In the genomic region with DNA sequence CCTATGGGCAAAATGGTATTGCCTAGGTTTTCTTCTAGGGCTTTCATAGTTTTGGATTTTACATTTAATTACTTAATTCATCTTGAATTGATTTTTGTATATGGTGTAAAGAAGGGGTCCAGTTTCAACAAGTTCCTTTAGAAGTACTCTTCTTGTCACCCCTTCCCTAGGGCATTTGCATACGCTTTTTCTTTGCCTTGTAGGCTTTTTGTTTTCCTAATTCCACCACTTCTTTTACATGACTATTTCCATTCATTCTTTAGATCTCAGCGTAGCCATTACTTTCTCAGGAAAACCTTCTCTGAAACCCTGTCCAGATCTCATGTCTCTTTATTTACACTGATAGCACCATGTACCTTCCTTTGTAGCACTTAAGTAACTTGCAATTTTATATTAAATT, we compare ENCODE assay signal across 21 cellular contexts.
"Had no signal": no experiment of that assay in that cellular context is flagged by ENCODE, and none has a peak within 500 bp of the region (broad histone marks: within the 10 kb centered on the region; RNA-seq: fewer than 3 reads in every experiment).

No MANE protein-coding gene starts in this region.

- H3K27ac ChIP-seq: colonic mucosa, epithelial cell of prostate, esophagus squamous epithelium, gastrocnemius medialis, heart right ventricle, left lung, lower lobe of right lung had no signal

- H3K27me3 ChIP-seq: colonic mucosa, esophagus squamous epithelium, gastrocnemius medialis, heart right ventricle, left lung had no signal

- DNase-seq: colonic mucosa; cortex of kidney; effector CD8-positive, alpha-beta T cell; effector memory CD8-positive, alpha-beta T cell; endodermal cell; erythroblast; esophagus squamous epithelium; foreskin fibroblast; foreskin melanocyte; gastrocnemius medialis; glutamatergic neuron; head of caudate nucleus; heart right ventricle; hippocampal formation; left cardiac atrium; left lung; left ventricle myocardium superior; lower lobe of right lung; mesenchymal stem cell; midbrain had no signal

- H3K4me1 ChIP-seq: colonic mucosa, esophagus squamous epithelium, gastrocnemius medialis, heart right ventricle, left lung, lower lobe of right lung had no signal

- H3K9me3 ChIP-seq: colonic mucosa, esophagus squamous epithelium, gastrocnemius medialis, heart right ventricle, left lung, lower lobe of right lung had no signal

- H3K4me3 ChIP-seq: colonic mucosa, esophagus squamous epithelium, gastrocnemius medialis, heart right ventricle, left lung, lower lobe of right lung had no signal

- H3K36me3 ChIP-seq: colonic mucosa, esophagus squamous epithelium, gastrocnemius medialis, heart right ventricle, left lung, lower lobe of right lung had no signal
